ENCODE assay signal across 1 cellular context in genomic region chr5:142287973-142288313, GRCh38.
TF ChIP-seq lines count a peak whose summit lies in the region.

No MANE protein-coding gene starts in this region.

TF ChIP-seq in H1, 55 proteins besides CTCF, POLR2A, EP300 and RAD21:
- no peak for TF ChIP-seq ATF2 (IDR thresholded peaks at IDR 0.05; ENCODE audit: low read length)
- no peak for TF ChIP-seq RBBP5 (IDR thresholded peaks at IDR 0.05; ENCODE audit: borderline replicate concordance, low read depth, low read length)
- no peak for TF ChIP-seq EGR1 (IDR thresholded peaks at IDR 0.05; ENCODE audit: borderline replicate concordance, low read depth, low read length)
- TF ChIP-seq RFX5 (IDR thresholded peaks at IDR 0.05; ENCODE audit: borderline replicate concordance, low read depth, low read length), result no peak
- TF ChIP-seq E2F6 (IDR thresholded peaks at IDR 0.05), result no peak
- no peak for TF ChIP-seq MAFK (IDR thresholded peaks at IDR 0.05; ENCODE audit: low read depth, low read length)
- TF ChIP-seq BCL11A (IDR thresholded peaks at IDR 0.05; ENCODE audit: low read depth in 2 of 2, low read length in 2 of 2), result no peak
- TF ChIP-seq SP4 (IDR thresholded peaks at IDR 0.05; ENCODE audit: low read length), result no peak
- no peak for TF ChIP-seq POLR2AphosphoS5 (IDR thresholded peaks at IDR 0.05; ENCODE audit: low read depth, low read length)
- TF ChIP-seq PHF8 (conservative IDR thresholded peaks at IDR 0.05; ENCODE audit: low read depth, low read length), result no peak
- no peak for TF ChIP-seq MAX (IDR thresholded peaks at IDR 0.05)
- TF ChIP-seq SAP30 (IDR thresholded peaks at IDR 0.05; ENCODE audit: insufficient read depth, insufficient replicate concordance, low read length), result no peak
- no peak for TF ChIP-seq BRCA1 (IDR thresholded peaks at IDR 0.05; ENCODE audit: low read depth, low read length)
- no peak for TF ChIP-seq HDAC2 (IDR thresholded peaks at IDR 0.05; ENCODE audit: borderline replicate concordance in 1 of 2, low read depth in 2 of 2, low read length in 2 of 2)
- TF ChIP-seq SIRT6 (IDR thresholded peaks at IDR 0.05; ENCODE audit: low read length), result no peak
- TF ChIP-seq TBP (IDR thresholded peaks at IDR 0.05; ENCODE audit: low read depth, low read length), result no peak
- no peak for TF ChIP-seq KDM4A (IDR thresholded peaks at IDR 0.05; ENCODE audit: low read depth, low read length, severe bottlenecking)
- no peak for TF ChIP-seq YY1 (IDR thresholded peaks at IDR 0.05; ENCODE audit: low read depth, low read length)
